8 cellular contexts compared by ENCODE assay signal in the genomic region with DNA sequence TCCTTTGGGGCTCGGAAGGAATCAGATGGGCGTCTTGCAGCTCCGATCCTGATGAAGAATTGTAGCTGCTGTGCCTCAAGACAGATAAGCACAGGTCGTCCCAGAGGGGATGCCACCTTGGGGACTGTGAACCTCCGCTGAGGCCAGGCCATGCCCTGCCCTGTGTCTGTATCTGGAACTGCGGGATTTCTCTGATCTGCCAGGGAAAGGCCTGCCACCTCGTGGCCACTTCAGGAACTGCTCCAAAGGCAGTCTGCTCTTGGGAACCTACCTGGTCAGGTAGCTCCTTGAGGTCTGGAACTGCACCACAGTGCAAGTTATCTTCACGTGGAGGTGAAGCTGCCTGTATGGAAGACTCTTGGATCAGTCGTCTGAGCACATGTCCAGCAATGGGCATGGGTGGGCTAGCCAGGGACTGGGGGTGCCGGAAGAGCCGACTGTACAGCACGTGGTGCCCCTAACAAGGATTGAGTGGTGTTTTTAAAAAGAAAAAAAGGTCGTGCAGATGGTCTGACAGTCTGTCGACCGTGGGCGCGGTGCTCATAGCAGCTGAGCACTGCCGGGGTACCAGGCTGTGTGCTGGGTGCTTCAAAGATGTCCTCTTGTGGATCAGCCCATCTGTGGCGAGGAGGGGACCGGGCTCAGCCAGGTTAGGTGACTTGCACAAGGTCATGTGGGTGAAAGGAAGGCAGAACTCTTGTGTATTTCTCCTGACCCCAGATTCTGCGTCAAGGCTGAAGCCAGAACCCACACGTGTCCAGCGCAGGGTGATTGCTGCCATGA. TPM values are rescaled to one million over a fixed set of nuclear protein-coding genes. Genes with fewer than 3 reads are reported as not detected.
A peak's percentile ranks its signal among the peaks of the same experiment; 100 is the strongest.
DNase-seq lines count a peak whose midpoint lies in the region; ATAC-seq and TF ChIP-seq lines count a peak whose summit lies in the region.

No MANE protein-coding gene starts in this region.

- no peak overlapping the region for H2AFZ ChIP-seq in GM23248

- H3F3A ChIP-seq in GM23248 (ENCODE audit: insufficient read depth), result no peaks in the 10 kb centered on the region

- intact Hi-C loops in heart left ventricle (cut with DNase I), result loop anchor here (1.0 to 10.0 kb wide), 15 partner anchors 26 to 352 kb away; partner anchors contain the start of gene TBC1D14 (in 7 of the 10)
- intact Hi-C loops in psoas muscle (cut with DNase I), result loop anchor here (5.0 kb wide), 5 partner anchors 84 to 354 kb away; partner anchors contain the start of genes BLOC1S4 (in 1 of the 2) and TBC1D14 (in 1 of the 2)

- H3K4me3 Mint-ChIP-seq in activated naive CD8-positive, alpha-beta T cell, result peak overlapping the region; percentile 57

- H3K9me3 Mint-ChIP-seq in activated naive CD8-positive, alpha-beta T cell (ENCODE audit: low read depth), result no peaks in the 10 kb centered on the region

- no peaks in the 10 kb centered on the region; the same call in 1 of the 2 replicates for H4K20me1 ChIP-seq in GM23248 (ENCODE audit: insufficient read depth)

- H3K27me3 ChIP-seq in GM23248 (replicated peaks; ENCODE audit: insufficient read depth), result no peaks in the 10 kb centered on the region
- no peaks in the 10 kb centered on the region for H3K27me3 ChIP-seq in heart left ventricle
- H3K27me3 ChIP-seq in psoas muscle (ENCODE audit: insufficient read depth in 3 of 3, low read length in 2 of 3), result no peaks in the 10 kb centered on the region

- H3K9ac ChIP-seq in GM23248, result no peak overlapping the region

- H3K36me3 Mint-ChIP-seq in activated naive CD8-positive, alpha-beta T cell, result peaks cover 5% of the 10 kb centered on the region

- ATAC-seq in heart left ventricle (peak in 2 of 4 donors; percentile 13 to 25), psoas muscle (peak; percentile 20 to 38 (median 35)), HG02970 (IDR thresholded peaks at IDR 0.05; ENCODE audit: low FRiP score, unreplicated experiment) (no peak)

- in situ Hi-C loops in GM23248 (cut with MboI), result loop anchor here (10.0 kb wide), 1 partner anchor 356 kb away; the partner anchor contains the start of gene BLOC1S4

- no peaks in the 10 kb centered on the region for H3K9me3 ChIP-seq in GM23248 (ENCODE audit: low read depth)
- H3K9me3 ChIP-seq in heart left ventricle, result no peaks in the 10 kb centered on the region
- H3K9me3 ChIP-seq in psoas muscle, result no peaks in the 10 kb centered on the region

- TF ChIP-seq CTCF in heart left ventricle (IDR thresholded peaks at IDR 0.05), result peak; percentile 96 to 99 (median 99)
- peak; percentile 100 for TF ChIP-seq CTCF in psoas muscle (IDR thresholded peaks at IDR 0.05)

- H3K4me3 ChIP-seq in GM23248 (no peak overlapping the region), heart left ventricle (no peak overlapping the region), psoas muscle (no peak overlapping the region)

- WGBS in GM23248 (ENCODE audit: low coverage in 1 of 2, low lambda C conversion rate in 2 of 2, missing lambda C conversion rate in 2 of 2), 2 experiments, result 27 to 28% methylated on average over 23 of the region's 23 CpGs
- 39 to 49% (median 44%) methylated on average over 20 to 23 of the region's 23 CpGs for WGBS in heart left ventricle, 4 donors
- 43 to 44% (median 44%) methylated on average over 23 of the region's 23 CpGs for WGBS in psoas muscle, 3 donors

- peaks cover 19% of the 10 kb centered on the region for H3K79me2 ChIP-seq in GM23248 (ENCODE audit: insufficient read depth)

- H3K27me3 Mint-ChIP-seq in activated naive CD8-positive, alpha-beta T cell, result no peaks in the 10 kb centered on the region

- no peaks in the 10 kb centered on the region for H3K9me2 ChIP-seq in GM23248 (ENCODE audit: insufficient read depth)

- DNase-seq in DMS79 treated with DMSO at 0.1 percent for 48 hours (lab: John Stamatoyannopoulos, UW) (peak; percentile 43), GM23248 (peak; percentile 80), NCI-H1092 treated with DMSO at 0.1 percent for 48 hours (lab: John Stamatoyannopoulos, UW) (peak; percentile 29), SW 1271 (lab: John Stamatoyannopoulos, UW) (peak; percentile 45 to 69), heart left ventricle (peak; percentile 70 to 89 (median 77)), psoas muscle (peak; percentile 79 to 89)

- TF ChIP-seq POLR2A in heart left ventricle (IDR thresholded peaks at IDR 0.05), result no peak

- no peak overlapping the region for H3K27ac Mint-ChIP-seq in activated naive CD8-positive, alpha-beta T cell

- no peak overlapping the region for H3K27ac ChIP-seq in GM23248
- H3K27ac ChIP-seq in heart left ventricle, result no peak overlapping the region
- no peak overlapping the region for H3K27ac ChIP-seq in psoas muscle

- H3K4me2 ChIP-seq in GM23248 (ENCODE audit: unreplicated experiment), result no peak overlapping the region

- peaks cover 33% of the 10 kb centered on the region for H3K4me1 Mint-ChIP-seq in activated naive CD8-positive, alpha-beta T cell (ENCODE audit: low read depth)

- H3K36me3 ChIP-seq in GM23248 (ENCODE audit: low read depth), result no peaks in the 10 kb centered on the region
- peaks cover 0 to 3% (median 0%) of the 10 kb centered on the region in 9 donors for H3K36me3 ChIP-seq in heart left ventricle
- H3K36me3 ChIP-seq in psoas muscle (ENCODE audit: insufficient read depth in 1 of 2, low read depth in 1 of 2), result no peaks in the 10 kb centered on the region

- H3K4me1 ChIP-seq in GM23248 (ENCODE audit: insufficient read depth) (peaks cover 10% of the 10 kb centered on the region), heart left ventricle (peaks cover 3 to 28% (median 20%) of the 10 kb centered on the region in 12 donors), psoas muscle (peaks cover 28% of the 10 kb centered on the region)

RNA-seq across cellular contexts. Expression of gene GRPEL1, which starts 3.1 kb away (rescaled TPM):
- 21.6 and 41.8 TPM in 2 replicates for total RNA-seq in GM23248 (2014; rRNA removed; shearing (Covaris generic))
- polyA plus RNA-seq in GM23248 (2016; fragmentation: Nextera tagmentation; extraction: Ambion mirVana) (82.1 and 85.5 TPM in 2 replicates), heart left ventricle (10 to 100 TPM; 43.7 to 70.8 TPM), psoas muscle (100 to 1,000 TPM in 1 of 3 donors, 10 to 100 TPM in 2; 43.4 to 151 (median 58.3) TPM)
- total RNA-seq in heart left ventricle (10 to 100 TPM; 38.6 to 68.1 (median 55.4) TPM), psoas muscle (10 to 100 TPM; 41.4 to 66.1 (median 57.8) TPM)

RNA-seq across cellular contexts. Expression of gene TADA2B, which starts 27.7 kb away (rescaled TPM):
- 14.8 and 15.7 TPM in 2 replicates for total RNA-seq in GM23248 (2014; rRNA removed; shearing (Covaris generic))
- polyA plus RNA-seq in GM23248 (2016; fragmentation: Nextera tagmentation; extraction: Ambion mirVana) (2.2 and 2.4 TPM in 2 replicates), heart left ventricle (10 to 100 TPM; 15.3 to 31.9 TPM), psoas muscle (10 to 100 TPM; 21.0 to 63.3 (median 26.4) TPM)
- total RNA-seq in heart left ventricle (10 to 100 TPM; 24.5 to 40.2 (median 30.8) TPM), psoas muscle (10 to 100 TPM; 43.0 to 70.3 (median 54.7) TPM)

Comparison
In these comparisons a context has a peak if more than half of its experiments do, and no peak if none do; other contexts are left out.
1. DNase-seq: peak in every context shown above with its lines; median percentile 84 in psoas muscle; 80 in GM23248; 77 in heart left ventricle; 57 in SW 1271; 43 in DMS79 treated with DMSO at 0.1 percent for 48 hours; 29 in NCI-H1092 treated with DMSO at 0.1 percent for 48 hours.